23 cellular contexts compared by ENCODE assay signal in genomic region chr17:31608659-31609254, GRCh38.
A peak's percentile ranks its signal among the peaks of the same experiment; 100 is the strongest.
DNase-seq lines count a peak whose midpoint lies in the region; ATAC-seq and TF ChIP-seq lines count a peak whose summit lies in the region.
"Had no signal": no experiment of that assay in that cellular context is flagged by ENCODE, and none has a peak within 500 bp of the region (broad histone marks: within the 10 kb centered on the region; RNA-seq: fewer than 3 reads in every experiment).

No MANE protein-coding gene starts in this region.

- H3K4me2 ChIP-seq in PC-3 (ENCODE audit: low read length), result no peak overlapping the region
- H3K4me2 ChIP-seq in mammary epithelial cell (ENCODE audit: insufficient read depth, low read depth, low read length), result no peak overlapping the region
- H3K4me2 ChIP-seq: BLaER1, KMS-11 had no signal

- no peak for ATAC-seq in activated CD8-positive, alpha-beta memory T cell treated with anti-CD3 and anti-CD28 coated beads, Interleukin-2, amount 10 ng/mL, durations not matched to agents 7 days and 5 days
- ATAC-seq in PC-3 (no peak), GM19328 (IDR thresholded peaks at IDR 0.05; ENCODE audit: unreplicated experiment) (no peak), left colon (no peak)
- ATAC-seq: GM12878, Right ventricle myocardium inferior had no signal

- WGBS in mammary epithelial cell (ENCODE audit: low coverage, missing lambda C conversion rate), result 67% methylated on average over 3 of the region's 3 CpGs

- H2AFZ ChIP-seq in PC-3 (ENCODE audit: low read length) (no peak overlapping the region), mammary epithelial cell (ENCODE audit: low read depth, low read length) (no peak overlapping the region)

- dilution Hi-C loops in mammary epithelial cell (cut with HindIII; ENCODE audit: low sequenced_read_pairs), result no loop called here

- H3K4me3 Mint-ChIP-seq in activated CD8-positive, alpha-beta memory T cell treated with anti-CD3 and anti-CD28 coated beads, Interleukin-2, amount 10 ng/mL, durations not matched to agents 7 days and 5 days, result no peak overlapping the region
- H3K4me3 Mint-ChIP-seq in type B pancreatic cell, result no peak overlapping the region
- H3K4me3 Mint-ChIP-seq: CD4-positive, CD25-positive, alpha-beta regulatory T cell; IgD-negative memory B cell had no signal

- H3K36me3 ChIP-seq in PC-3 (ENCODE audit: low read depth, low read length) (no peaks in the 10 kb centered on the region), mammary epithelial cell (ENCODE audit: insufficient read depth, low read length) (no peaks in the 10 kb centered on the region)
- H3K36me3 ChIP-seq: BLaER1, SJSA1 had no signal

- no peaks in the 10 kb centered on the region for H3K9me3 Mint-ChIP-seq in activated CD8-positive, alpha-beta memory T cell treated with anti-CD3 and anti-CD28 coated beads, Interleukin-2, amount 10 ng/mL, durations not matched to agents 7 days and 5 days (ENCODE audit: low read depth)
- no peaks in the 10 kb centered on the region for H3K9me3 Mint-ChIP-seq in type B pancreatic cell
- H3K9me3 Mint-ChIP-seq: IgD-negative memory B cell had no signal

- TF ChIP-seq CTCF in PC-3 (conservative IDR thresholded peaks at IDR 0.05; ENCODE audit: low read depth, low read length), result no peak
- TF ChIP-seq CTCF in fibroblast of the aortic adventitia (IDR thresholded peaks at IDR 0.05; ENCODE audit: insufficient read depth, low read length), result no peak
- no peak for TF ChIP-seq CTCF in type B pancreatic cell (conservative IDR thresholded peaks at IDR 0.05)
- no peak for TF ChIP-seq CTCF in mammary epithelial cell (conservative IDR thresholded peaks at IDR 0.05 in 1 of 2, IDR thresholded peaks at IDR 0.05 in 1 of 2; ENCODE audit: extremely low read depth in 1 of 2, insufficient read depth in 1 of 2, low read depth in 1 of 2, low read length in 2 of 2)

- intact Hi-C loops in PC-3 (cut with micrococcal nuclease) (no loop called here), mammary epithelial cell (cut with micrococcal nuclease) (no loop called here), left colon (cut with DNase I, micrococcal nuclease) (no loop called here)

- peak; percentile 2 for DNase-seq in activated CD8-positive, alpha-beta memory T cell treated with anti-CD3 and anti-CD28 coated beads, Interleukin-2, amount 10 ng/mL, durations not matched to agents 7 days and 5 days
- DNase-seq in activated CD8-positive, alpha-beta memory T cell treated with anti-CD3 and anti-CD28 coated beads, Interleukin-2, amount 50 U/mL, for 4 hours, result no peak
- DNase-seq in PC-3, result peak; percentile 20
- DNase-seq in fibroblast of the aortic adventitia (ENCODE audit: low read depth), result peak; percentile 39
- no peak for DNase-seq in type B pancreatic cell (ENCODE audit: extremely low spot score, unreplicated experiment)
- no peak for DNase-seq in mammary epithelial cell
- no peak for DNase-seq in left colon
- DNase-seq: 8988T, GDM1, HCEC 1CT, NCI-H1092, NCI-H1417 treated with DMSO at 0.1 percent for 48 hours, NCI-H446, NCI-H524 treated with DMSO at 0.1 percent for 48 hours, NCI-H774 had no signal

- BruUV-seq in PC-3 (replicated peaks; lab: Mats Ljungman, UMichigan) (no TSS peak), mammary epithelial cell (replicated peaks; lab: Mats Ljungman, UMichigan) (no TSS peak)

- CTCF ChIA-PET in activated CD8-positive, alpha-beta memory T cell treated with anti-CD3 and anti-CD28 coated beads, Interleukin-2, amount 10 ng/mL, durations not matched to agents 7 days and 5 days (lab: Charles Lee), result no interaction called here
- CTCF ChIA-PET in PC-3 (lab: Charles Lee), result interaction anchor here (0.6 kb wide), 1 partner anchor 12 kb away, joined by 5 read pairs; no protein-coding TSS in a partner anchor
- CTCF ChIA-PET in mammary epithelial cell (lab: Charles Lee; ENCODE audit: low non-redundant PET), result no interaction called here

- no peaks in the 10 kb centered on the region for H3F3A ChIP-seq in PC-3 (ENCODE audit: low read length, unreplicated experiment)

- POLR2A ChIA-PET in PC-3 (lab: Charles Lee; ENCODE audit: unreplicated experiment), result no interaction called here

- H3K27me3 ChIP-seq in PC-3 (ENCODE audit: low read length), result no peaks in the 10 kb centered on the region
- no peaks in the 10 kb centered on the region for H3K27me3 ChIP-seq in mammary epithelial cell (ENCODE audit: insufficient read depth, low read length)
- H3K27me3 ChIP-seq: BLaER1, SJSA1 had no signal

- no peak overlapping the region for H3K9ac ChIP-seq in PC-3 (ENCODE audit: low read length)
- H3K9ac ChIP-seq in mammary epithelial cell (ENCODE audit: insufficient read depth, low read length), result no peak overlapping the region
- H3K9ac ChIP-seq: BLaER1, KMS-11 had no signal

- H3K4me1 Mint-ChIP-seq in activated CD8-positive, alpha-beta memory T cell treated with anti-CD3 and anti-CD28 coated beads, Interleukin-2, amount 10 ng/mL, durations not matched to agents 7 days and 5 days, result peaks cover 4% of the 10 kb centered on the region
- H3K4me1 Mint-ChIP-seq in type B pancreatic cell (ENCODE audit: unreplicated experiment), result no peaks in the 10 kb centered on the region
- H3K4me1 Mint-ChIP-seq: CD4-positive, CD25-positive, alpha-beta regulatory T cell; IgD-negative memory B cell had no signal

- H3K36me3 Mint-ChIP-seq in activated CD8-positive, alpha-beta memory T cell treated with anti-CD3 and anti-CD28 coated beads, Interleukin-2, amount 10 ng/mL, durations not matched to agents 7 days and 5 days, result no peaks in the 10 kb centered on the region
- no peaks in the 10 kb centered on the region for H3K36me3 Mint-ChIP-seq in type B pancreatic cell
- H3K36me3 Mint-ChIP-seq: CD4-positive, CD25-positive, alpha-beta regulatory T cell; IgD-negative memory B cell had no signal

- in situ Hi-C loops in mammary epithelial cell (cut with MboI; ENCODE audit: low sequenced_read_pairs in 2 of 2), result no loop called here

- no peak overlapping the region for H3K27ac Mint-ChIP-seq in activated CD8-positive, alpha-beta memory T cell treated with anti-CD3 and anti-CD28 coated beads, Interleukin-2, amount 10 ng/mL, durations not matched to agents 7 days and 5 days
- no peak overlapping the region for H3K27ac Mint-ChIP-seq in type B pancreatic cell
- H3K27ac Mint-ChIP-seq: IgD-negative memory B cell had no signal

- no peaks in the 10 kb centered on the region for H3K9me2 ChIP-seq in PC-3 (replicated peaks; ENCODE audit: low read length)

- no peaks in the 10 kb centered on the region for H4K20me1 ChIP-seq in PC-3 (ENCODE audit: low read length)
- no peaks in the 10 kb centered on the region for H4K20me1 ChIP-seq in mammary epithelial cell (ENCODE audit: insufficient read depth, low read length)
- H4K20me1 ChIP-seq: BLaER1 had no signal

- no peak overlapping the region for H3K4me3 ChIP-seq in PC-3 (ENCODE audit: low read length)
- no peak overlapping the region for H3K4me3 ChIP-seq in fibroblast of the aortic adventitia (ENCODE audit: low read depth, low read length)
- H3K4me3 ChIP-seq in mammary epithelial cell (replicated peaks in 1 of 3; ENCODE audit: insufficient read depth in 1 of 3, low read depth in 2 of 3, low read length in 3 of 3), result no peak overlapping the region
- H3K4me3 ChIP-seq: BLaER1, GM12878, SJSA1 had no signal

- H3K4me1 ChIP-seq in PC-3 (ENCODE audit: insufficient read depth, low read length) (no peaks in the 10 kb centered on the region), mammary epithelial cell (ENCODE audit: insufficient read depth, low read length) (peaks cover 3% of the 10 kb centered on the region)
- H3K4me1 ChIP-seq: BLaER1, SJSA1 had no signal

- no peak overlapping the region for H3K27ac ChIP-seq in PC-3 (ENCODE audit: low read length)
- no peak overlapping the region for H3K27ac ChIP-seq in mammary epithelial cell (ENCODE audit: insufficient read depth, low read depth, low read length)
- H3K27ac ChIP-seq: BLaER1, KMS-11, SJSA1 had no signal

- H3K9me3 ChIP-seq in PC-3 (ENCODE audit: low read length) (no peaks in the 10 kb centered on the region), mammary epithelial cell (replicated peaks; ENCODE audit: insufficient read depth, low read length) (no peaks in the 10 kb centered on the region)
- H3K9me3 ChIP-seq: BLaER1, SJSA1 had no signal

- peaks cover 13% of the 10 kb centered on the region for H3K27me3 Mint-ChIP-seq in activated CD8-positive, alpha-beta memory T cell treated with anti-CD3 and anti-CD28 coated beads, Interleukin-2, amount 10 ng/mL, durations not matched to agents 7 days and 5 days
- no peaks in the 10 kb centered on the region for H3K27me3 Mint-ChIP-seq in type B pancreatic cell

- no peaks in the 10 kb centered on the region for H3K79me2 ChIP-seq in PC-3 (ENCODE audit: low read length)
- no peaks in the 10 kb centered on the region for H3K79me2 ChIP-seq in mammary epithelial cell (ENCODE audit: insufficient read depth, low read length)

Comparison
In these comparisons a context has a peak if more than half of its experiments do, and no peak if none do; other contexts are left out.
1. DNase-seq: peak in activated CD8-positive, alpha-beta memory T cell treated with anti-CD3 and anti-CD28 coated beads, Interleukin-2, amount 10 ng/mL, durations not matched to agents 7 days and 5 days (single experiment), PC-3 (single experiment) and fibroblast of the aortic adventitia (single experiment); none in activated CD8-positive, alpha-beta memory T cell treated with anti-CD3 and anti-CD28 coated beads, Interleukin-2, amount 50 U/mL, for 4 hours (single experiment), type B pancreatic cell (single experiment), mammary epithelial cell (single experiment) and left colon (0 of 2).